In genomic region chr7:106812027-106812643, GRCh38 we compare ENCODE assay signal across 1 cellular context.
TF ChIP-seq lines count a peak whose summit lies in the region.

No MANE protein-coding gene starts in this region.

TF ChIP-seq in K562, 482 proteins besides CTCF, POLR2A, EP300 and RAD21 (continued from another document and continues in another):
- TF ChIP-seq ZBTB43 (CRISPR knock-in tag; IDR thresholded peaks at IDR 0.05) (no peak), ZNF444 (CRISPR knock-in tag; IDR thresholded peaks at IDR 0.05) (no peak), ZNF740 (CRISPR knock-in tag; IDR thresholded peaks at IDR 0.05) (no peak), ZNF740 (tag; IDR thresholded peaks at IDR 0.05) (no peak; a peak in 1 of 4 replicates), MTA3 (IDR thresholded peaks at IDR 0.05; ENCODE audit: borderline replicate concordance) (no peak), IRF1 (CRISPR knock-in tag; IDR thresholded peaks at IDR 0.05; ENCODE audit: borderline replicate concordance) (no peak), ZNF830 (CRISPR knock-in tag; IDR thresholded peaks at IDR 0.05) (no peak), MECOM (CRISPR knock-in tag; IDR thresholded peaks at IDR 0.05) (peak; percentile 47; the same call in 1 of the 2 replicates), PPARD (CRISPR knock-in tag; IDR thresholded peaks at IDR 0.05) (no peak), HES1 (IDR thresholded peaks at IDR 0.05; ENCODE audit: low read depth) (no peak), ZBTB12 (CRISPR knock-in tag; IDR thresholded peaks at IDR 0.05) (no peak), EHMT2 (IDR thresholded peaks at IDR 0.05) (no peak), C11orf30 (IDR thresholded peaks at IDR 0.05; ENCODE audit: low read depth) (no peak), SAFB (IDR thresholded peaks at IDR 0.05; ENCODE audit: borderline replicate concordance, low read depth, low read length) (no peak), ESRRA (IDR thresholded peaks at IDR 0.05; ENCODE audit: borderline replicate concordance, low read depth) (no peak), GABPB1 (CRISPR knock-in tag; IDR thresholded peaks at IDR 0.05) (no peak), ZBTB9 (CRISPR knock-in tag; IDR thresholded peaks at IDR 0.05) (no peak), ZC3H4 (CRISPR knock-in tag; IDR thresholded peaks at IDR 0.05; ENCODE audit: borderline replicate concordance) (no peak), MAX (CRISPR knock-in tag; IDR thresholded peaks at IDR 0.05) (no peak), TAL1 (IDR thresholded peaks at IDR 0.05) (no peak), KDM5B (IDR thresholded peaks at IDR 0.05; ENCODE audit: insufficient replicate concordance, low read depth, low read length) (no peak), TCFL5 (CRISPR knock-in tag; conservative IDR thresholded peaks at IDR 0.05) (no peak; the same call in 1 of the 2 replicates), KLF16 (IDR thresholded peaks at IDR 0.05) (no peak), STAT5B (CRISPR knock-in tag; IDR thresholded peaks at IDR 0.05) (no peak), MED1 (CRISPR knock-in tag; IDR thresholded peaks at IDR 0.05; ENCODE audit: borderline replicate concordance) (no peak), FOS (IDR thresholded peaks at IDR 0.05; ENCODE audit: extremely low read depth, insufficient read length) (no peak), ZNF143 (CRISPR knock-in tag; IDR thresholded peaks at IDR 0.05) (no peak), ARNT (IDR thresholded peaks at IDR 0.05) (no peak), ZNF316 (IDR thresholded peaks at IDR 0.05) (no peak), TBL1XR1 (IDR thresholded peaks at IDR 0.05; ENCODE audit: low read length in 2 of 2) (no peak), ZKSCAN1 (IDR thresholded peaks at IDR 0.05; ENCODE audit: low read depth, low read length) (no peak), ZNF780A (CRISPR knock-in tag; IDR thresholded peaks at IDR 0.05) (no peak), ETV5 (CRISPR knock-in tag; IDR thresholded peaks at IDR 0.05; ENCODE audit: low read depth) (no peak), CREBBP (IDR thresholded peaks at IDR 0.05; ENCODE audit: low read depth, low read length) (no peak), CHD7 (IDR thresholded peaks at IDR 0.05; ENCODE audit: low read depth, low read length) (no peak), ZNF561 (CRISPR knock-in tag; conservative IDR thresholded peaks at IDR 0.05) (no peak), U2AF1 (optimal IDR thresholded peaks at IDR 0.05; ENCODE audit: low read depth, low read length) (no peak), TSC22D4 (tag; IDR thresholded peaks at IDR 0.05) (no peak), RBM14 (IDR thresholded peaks at IDR 0.05; ENCODE audit: borderline replicate concordance, insufficient read depth, low read depth, low read length) (no peak), HDAC6 (IDR thresholded peaks at IDR 0.05; ENCODE audit: low read depth, low read length) (no peak), ZFPM2 (CRISPR knock-in tag; IDR thresholded peaks at IDR 0.05) (peak; percentile 69; the same call in 1 of the 2 replicates), ZNF551 (CRISPR knock-in tag; IDR thresholded peaks at IDR 0.05) (no peak), TOE1 (IDR thresholded peaks at IDR 0.05; ENCODE audit: borderline replicate concordance) (no peak), TOE1 (CRISPR knock-in tag; IDR thresholded peaks at IDR 0.05; ENCODE audit: borderline replicate concordance, low read depth) (no peak), SUPT5H (IDR thresholded peaks at IDR 0.05) (no peak), SMAD1 (IDR thresholded peaks at IDR 0.05; ENCODE audit: low read depth, low read length, partially characterized antibody) (no peak), NR2F6 (CRISPR knock-in tag; IDR thresholded peaks at IDR 0.05) (no peak), CEBPG (CRISPR knock-in tag; IDR thresholded peaks at IDR 0.05) (no peak), CEBPG (tag; conservative IDR thresholded peaks at IDR 0.05 in 1 of 2, IDR thresholded peaks at IDR 0.05 in 1 of 2) (no peak), ZNF644 (tag; IDR thresholded peaks at IDR 0.05; ENCODE audit: low read depth) (no peak; the same call in 1 of the 2 replicates), SRF (CRISPR knock-in tag; IDR thresholded peaks at IDR 0.05) (peak in 1 of 2 experiments; percentile 67; a peak in 2 of 4 replicates), POLR3G (IDR thresholded peaks at IDR 0.05; ENCODE audit: extremely low read depth, insufficient read length, insufficient replicate concordance) (no peak), GATAD2B (IDR thresholded peaks at IDR 0.05; ENCODE audit: borderline replicate concordance) (no peak)
